Comparison of ENCODE assay signal across 32 cellular contexts in genomic region chr13:34682406-34682805, GRCh38.
"Had no signal": no experiment of that assay in that cellular context is flagged by ENCODE, and none has a peak within 500 bp of the region (broad histone marks: within the 10 kb centered on the region; RNA-seq: fewer than 3 reads in every experiment).

No MANE protein-coding gene starts in this region.

- H3K27me3 ChIP-seq: heart right ventricle, left lung, neutrophil, stomach, thyroid gland, upper lobe of left lung, vagina had no signal

- H3K9me3 Mint-ChIP-seq: activated T-cell treated with anti-CD3 and anti-CD28 coated beads, Interleukin-2, amount 50 U/mL, for 72 hours; endodermal cell; T-helper 1 cell treated with Interleukin-12 subunit alpha and Interleukin-12 subunit beta and Interleukin-4 antibody, amounts not matched to agents 30 μg/mL and 1 μg/mL, for 36 hours had no signal

- H3K4me1 Mint-ChIP-seq: activated CD4-positive, alpha-beta T cell treated with anti-CD3 and anti-CD28 coated beads for 36 hours; central memory CD8-positive, alpha-beta T cell; stimulated activated naive B cell treated with anti-CD40 and anti-IgM and Interleukin-4, amounts not matched to agents 10 μg/mL and 1 μg/mL and 100 μg/mL, for 72 hours had no signal

- H3K27ac ChIP-seq: heart right ventricle, left lung, lower lobe of right lung, neutrophil, stomach, thyroid gland, upper lobe of left lung, vagina had no signal

- DNase-seq: activated CD4-positive, alpha-beta T cell treated with anti-CD3 and anti-CD28 coated beads for 36 hours; activated CD4-positive, CD25-positive, alpha-beta regulatory T cell; activated CD8-positive, alpha-beta T cell treated with anti-CD3 and anti-CD28 coated beads, Interleukin-2, amount 10 ng/mL, durations not matched to agents 7 days and 5 days; activated effector memory CD4-positive, alpha-beta T cell treated with Interleukin-2 at 50 U/mL for 16 hours; activated naive CD4-positive, alpha-beta T cell treated with Interleukin-2 at 50 U/mL for 16 hours; activated T-cell treated with anti-CD3 and anti-CD28 coated beads for 4 hours; activated T-cell treated with anti-CD3 and anti-CD28 coated beads, Interleukin-2, amount 50 U/mL, for 72 hours; anterior cingulate cortex; endodermal cell; foreskin fibroblast; heart right ventricle; left lung; lower lobe of right lung; mesendoderm; small intestine; stimulated activated CD4-positive, alpha-beta T cell treated with anti-CD3 and anti-CD28 coated beads, Interleukin-1b, Interleukin-23, amount 100 ng/mL, for 48 hours; stimulated activated CD4-positive, alpha-beta T cell treated with anti-CD3 and anti-CD28 coated beads, Interleukin-4, amount 100 ng/mL, for 4 hours; stimulated activated CD8-positive, alpha-beta memory T cell treated with anti-CD3 and anti-CD28 coated beads, Interleukin-4, amount 100 ng/mL, for 48 hours; stimulated activated naive B cell treated with anti-CD40 and anti-IgM and Interleukin-4, amounts not matched to agents 10 μg/mL and 1 μg/mL and 100 μg/mL, for 72 hours; stomach; T1000; thyroid gland; upper lobe of left lung had no signal

- H3K27me3 Mint-ChIP-seq: central memory CD8-positive, alpha-beta T cell; dendritic cell treated with granulocyte-macrophage colony-stimulating factor and Interleukin-4, amounts not matched to agents 40 ng/mL and 50 ng/mL, for 4 days; natural killer cell treated with Interleukin-12 subunit alpha and Interleukin-12 subunit beta and Interleukin-15 and Interleukin-18, amount 100 ng/mL, for 72 hours; stimulated activated naive B cell treated with anti-CD40 and anti-IgM and Interleukin-4, amounts not matched to agents 10 μg/mL and 1 μg/mL and 100 μg/mL, for 72 hours had no signal

- ATAC-seq: activated CD4-positive, alpha-beta T cell treated with anti-CD3 and anti-CD28 coated beads for 36 hours; activated CD8-positive, alpha-beta T cell treated with anti-CD3 and anti-CD28 coated beads, Interleukin-2, amount 10 ng/mL, durations not matched to agents 7 days and 5 days; activated T-cell treated with anti-CD3 and anti-CD28 coated beads, Interleukin-2, amount 50 U/mL, for 72 hours; esophagus mucosa; heart right ventricle; left lung; lower lobe of right lung; natural killer cell treated with Interleukin-12 subunit alpha and Interleukin-12 subunit beta and Interleukin-15 and Interleukin-18, amount 100 ng/mL, for 72 hours; sciatic nerve; stimulated activated naive B cell treated with anti-CD40 and anti-IgM and Interleukin-4, amounts not matched to agents 10 μg/mL and 1 μg/mL and 100 μg/mL, for 72 hours had no signal

- H3K27ac Mint-ChIP-seq: activated CD4-positive, alpha-beta T cell treated with anti-CD3 and anti-CD28 coated beads for 36 hours; activated CD8-positive, alpha-beta T cell treated with anti-CD3 and anti-CD28 coated beads, Interleukin-2, amount 10 ng/mL, durations not matched to agents 7 days and 5 days; activated naive CD8-positive, alpha-beta T cell; activated T-cell treated with anti-CD3 and anti-CD28 coated beads, Interleukin-2, amount 50 U/mL, for 72 hours; dendritic cell treated with granulocyte-macrophage colony-stimulating factor and Interleukin-4, amounts not matched to agents 40 ng/mL and 50 ng/mL, for 4 days; endodermal cell; natural killer cell treated with Interleukin-12 subunit alpha and Interleukin-12 subunit beta and Interleukin-15 and Interleukin-18, amount 100 ng/mL, for 72 hours; stimulated activated naive B cell treated with anti-CD40 and anti-IgM and Interleukin-4, amounts not matched to agents 10 μg/mL and 1 μg/mL and 100 μg/mL, for 72 hours; T-helper 1 cell treated with Interleukin-12 subunit alpha and Interleukin-12 subunit beta and Interleukin-4 antibody, amounts not matched to agents 30 μg/mL and 1 μg/mL, for 36 hours had no signal

- H3K4me1 ChIP-seq: left lung, lower lobe of right lung, stomach, thyroid gland, upper lobe of left lung, vagina had no signal

- H3K9me3 ChIP-seq: heart right ventricle, left lung, lower lobe of right lung, neutrophil, stomach, thyroid gland, upper lobe of left lung, vagina had no signal

- H3K4me3 Mint-ChIP-seq: activated CD4-positive, alpha-beta T cell treated with anti-CD3 and anti-CD28 coated beads for 36 hours; activated CD8-positive, alpha-beta T cell treated with anti-CD3 and anti-CD28 coated beads, Interleukin-2, amount 10 ng/mL, durations not matched to agents 7 days and 5 days; activated naive CD8-positive, alpha-beta T cell; activated T-cell treated with anti-CD3 and anti-CD28 coated beads, Interleukin-2, amount 50 U/mL, for 72 hours; central memory CD8-positive, alpha-beta T cell; dendritic cell treated with granulocyte-macrophage colony-stimulating factor and Interleukin-4, amounts not matched to agents 40 ng/mL and 50 ng/mL, for 4 days; endodermal cell; natural killer cell treated with Interleukin-12 subunit alpha and Interleukin-12 subunit beta and Interleukin-15 and Interleukin-18, amount 100 ng/mL, for 72 hours; stimulated activated naive B cell treated with anti-CD40 and anti-IgM and Interleukin-4, amounts not matched to agents 10 μg/mL and 1 μg/mL and 100 μg/mL, for 72 hours; T-helper 1 cell treated with Interleukin-12 subunit alpha and Interleukin-12 subunit beta and Interleukin-4 antibody, amounts not matched to agents 30 μg/mL and 1 μg/mL, for 36 hours had no signal

- H3K36me3 ChIP-seq: heart right ventricle, left lung, lower lobe of right lung, neutrophil, stomach, thyroid gland, upper lobe of left lung, vagina had no signal

- H3K4me3 ChIP-seq: heart right ventricle, left lung, lower lobe of right lung, stomach, thyroid gland, upper lobe of left lung, vagina had no signal

- H3K36me3 Mint-ChIP-seq: activated naive CD8-positive, alpha-beta T cell; natural killer cell treated with Interleukin-12 subunit alpha and Interleukin-12 subunit beta and Interleukin-15 and Interleukin-18, amount 100 ng/mL, for 72 hours; stimulated activated naive B cell treated with anti-CD40 and anti-IgM and Interleukin-4, amounts not matched to agents 10 μg/mL and 1 μg/mL and 100 μg/mL, for 72 hours had no signal
